Comparison of ENCODE assay signal across 23 cellular contexts in genomic region chr2:205505344-205505743, GRCh38.
DNase-seq lines count a peak whose midpoint lies in the region; ATAC-seq, FAIRE-seq and TF ChIP-seq lines count a peak whose summit lies in the region.
"Had no signal": no experiment of that assay in that cellular context is flagged by ENCODE, and none has a peak within 500 bp of the region (broad histone marks: within the 10 kb centered on the region; RNA-seq: fewer than 3 reads in every experiment).

No MANE protein-coding gene starts in this region.

- H3K36me3 ChIP-seq in small intestine (ENCODE audit: control insufficient read depth in 2 of 2, insufficient read depth in 2 of 2, low read length in 2 of 2), result no peaks in the 10 kb centered on the region
- H3K36me3 ChIP-seq: BE2C, BLaER1 had no signal

- peak overlapping the region; percentile 15; the same call in 1 of the 2 replicates for H3K27ac ChIP-seq in VCaP
- H3K27ac ChIP-seq in small intestine (ENCODE audit: low read depth in 1 of 2, low read length in 1 of 2), result no peak overlapping the region
- H3K27ac ChIP-seq: BLaER1 had no signal

- intact Hi-C loops in left colon (cut with DNase I, micrococcal nuclease), result no loop called here

- no peak for TF ChIP-seq CTCF in VCaP (conservative IDR thresholded peaks at IDR 0.05)

- DNase-seq in left colon (no peak), small intestine (peak; percentile 28), T-helper 9 cell (no peak), UCSD-AML1 (lab: John Stamatoyannopoulos, UW; ENCODE audit: unreplicated experiment) (no peak)
- DNase-seq: 8988T; ACHN; BE2C; C1 segment of cervical spinal cord; Calu3; CD4-positive, alpha-beta memory T cell; CD4-positive, CD25-positive, alpha-beta regulatory T cell; CD8-positive, alpha-beta memory T cell; COR-L47; DMS79 treated with DMSO at 0.1 percent for 48 hours; GF-D8 had no signal

- WGBS in small intestine, 3 donors, result 24 to 71% (median 43%) methylated on average over 4 of the region's 4 CpGs

- ATAC-seq in left colon, result peak; percentile 74
- ATAC-seq in GM19463 (IDR thresholded peaks at IDR 0.05; ENCODE audit: unreplicated experiment), result no peak

- no peak overlapping the region for H3K4me3 ChIP-seq in small intestine (ENCODE audit: low read depth in 1 of 2, low read length in 2 of 2)
- H3K4me3 ChIP-seq: BLaER1 had no signal

- no peaks in the 10 kb centered on the region for H3K27me3 ChIP-seq in small intestine (ENCODE audit: control insufficient read depth in 2 of 2, insufficient read depth in 2 of 2, low read length in 2 of 2)
- H3K27me3 ChIP-seq: BE2C, BLaER1 had no signal

- FAIRE-seq in small intestine (lab: Jason Lieb, UNC), result no peak
- FAIRE-seq: A204.1, D721Med, G401.6, GM12891, GM19239 had no signal

- H3K9me3 ChIP-seq in small intestine (ENCODE audit: control insufficient read depth, low read depth), result no peaks in the 10 kb centered on the region
- H3K9me3 ChIP-seq: BE2C, BLaER1 had no signal

- H3K4me1 ChIP-seq in small intestine (ENCODE audit: control insufficient read depth in 2 of 2, insufficient read depth in 1 of 2, low read depth in 1 of 2, low read length in 1 of 2), result no peaks in the 10 kb centered on the region
- H3K4me1 ChIP-seq: BE2C had no signal
